Comparison of ENCODE assay signal across 8 cellular contexts in genomic region chr1:226739696-226740065, GRCh38. TPM values are rescaled to one million over a fixed set of nuclear protein-coding genes. Genes with fewer than 3 reads are reported as not detected.
A peak's percentile ranks its signal among the peaks of the same experiment; 100 is the strongest.
DNase-seq lines count a peak whose midpoint lies in the region; ATAC-seq, FAIRE-seq and TF ChIP-seq lines count a peak whose summit lies in the region.

No MANE protein-coding gene starts in this region.

- H3K27ac ChIP-seq in kidney (ENCODE audit: low read depth in 2 of 2, low read length in 2 of 2): peak overlapping the region; percentile 60 to 75
- H3K27ac ChIP-seq in testis: peak overlapping the region in 1 of 2 donors; percentile 80

- no peak for DNase-seq in activated CD8-positive, alpha-beta memory T cell treated with anti-CD3 and anti-CD28 coated beads, Interleukin-2, amount 10 ng/mL, durations not matched to agents 7 days and 5 days
- DNase-seq in activated CD8-positive, alpha-beta memory T cell treated with anti-CD3 and anti-CD28 coated beads for 24 hours: no peak
- no peak for DNase-seq in activated CD8-positive, alpha-beta T cell treated with anti-CD3 and anti-CD28 coated beads for 36 hours
- DNase-seq in kidney (no peak), testis (no peak), HuH-7 (ENCODE audit: low spot score) (no peak), Ammon's horn (ENCODE audit: low spot score) (no peak), NCI-H1436 (lab: John Stamatoyannopoulos, UW) (no peak)

- H3K4me3 ChIP-seq in kidney (ENCODE audit: low read length in 2 of 2) (peak overlapping the region; percentile 52 to 72), testis (peak overlapping the region; percentile 10 to 80)

- no peak for ATAC-seq in activated CD8-positive, alpha-beta memory T cell treated with anti-CD3 and anti-CD28 coated beads, Interleukin-2, amount 10 ng/mL, durations not matched to agents 7 days and 5 days
- ATAC-seq in activated CD8-positive, alpha-beta T cell treated with anti-CD3 and anti-CD28 coated beads for 36 hours: no peak

- peak overlapping the region; percentile 41 to 67 for H3K9ac ChIP-seq in kidney (ENCODE audit: low read length in 2 of 2)

- no peak for FAIRE-seq in kidney (lab: Jason Lieb, UNC)

- intact Hi-C loops in activated CD8-positive, alpha-beta T cell treated with anti-CD3 and anti-CD28 coated beads for 36 hours (cut with micrococcal nuclease): no loop called here
- intact Hi-C loops in kidney (cut with DNase I): no loop called here
- intact Hi-C loops in testis (cut with DNase I; ENCODE audit: low total_unique reads): loop anchor here (10.0 kb wide), 1 partner anchor 95 kb away; no protein-coding TSS in a partner anchor

- H3K4me3 Mint-ChIP-seq in activated CD8-positive, alpha-beta memory T cell treated with anti-CD3 and anti-CD28 coated beads, Interleukin-2, amount 10 ng/mL, durations not matched to agents 7 days and 5 days: peak overlapping the region; percentile 88
- peak overlapping the region; percentile 92 for H3K4me3 Mint-ChIP-seq in activated CD8-positive, alpha-beta T cell treated with anti-CD3 and anti-CD28 coated beads for 36 hours

- no peaks in the 10 kb centered on the region for H3K27me3 Mint-ChIP-seq in activated CD8-positive, alpha-beta memory T cell treated with anti-CD3 and anti-CD28 coated beads, Interleukin-2, amount 10 ng/mL, durations not matched to agents 7 days and 5 days
- H3K27me3 Mint-ChIP-seq in activated CD8-positive, alpha-beta T cell treated with anti-CD3 and anti-CD28 coated beads for 36 hours: no peaks in the 10 kb centered on the region

- peaks cover 33% of the 10 kb centered on the region for H3K4me1 Mint-ChIP-seq in activated CD8-positive, alpha-beta memory T cell treated with anti-CD3 and anti-CD28 coated beads, Interleukin-2, amount 10 ng/mL, durations not matched to agents 7 days and 5 days
- peaks cover 31% of the 10 kb centered on the region for H3K4me1 Mint-ChIP-seq in activated CD8-positive, alpha-beta T cell treated with anti-CD3 and anti-CD28 coated beads for 36 hours (ENCODE audit: low read depth)

- TF ChIP-seq CTCF in activated CD8-positive, alpha-beta T cell treated with anti-CD3 and anti-CD28 coated beads for 36 hours (IDR thresholded peaks at IDR 0.05): no peak
- TF ChIP-seq CTCF in kidney (IDR thresholded peaks at IDR 0.05; ENCODE audit: borderline replicate concordance, extremely low read depth, insufficient read depth): no peak
- no peak for TF ChIP-seq CTCF in testis (IDR thresholded peaks at IDR 0.05)

- WGBS in testis, 2 donors: 61 to 69% methylated on average over 3 of the region's 3 CpGs

- TF ChIP-seq POLR2A in testis (IDR thresholded peaks at IDR 0.05): no peak

- peaks cover 18% of the 10 kb centered on the region for H3K36me3 Mint-ChIP-seq in activated CD8-positive, alpha-beta memory T cell treated with anti-CD3 and anti-CD28 coated beads, Interleukin-2, amount 10 ng/mL, durations not matched to agents 7 days and 5 days
- H3K36me3 Mint-ChIP-seq in activated CD8-positive, alpha-beta T cell treated with anti-CD3 and anti-CD28 coated beads for 36 hours (ENCODE audit: low read depth): peaks cover 26% of the 10 kb centered on the region

- peak overlapping the region; percentile 94 for H3K27ac Mint-ChIP-seq in activated CD8-positive, alpha-beta memory T cell treated with anti-CD3 and anti-CD28 coated beads, Interleukin-2, amount 10 ng/mL, durations not matched to agents 7 days and 5 days
- peak overlapping the region; percentile 91 for H3K27ac Mint-ChIP-seq in activated CD8-positive, alpha-beta T cell treated with anti-CD3 and anti-CD28 coated beads for 36 hours

- H3K9me3 ChIP-seq in kidney (ENCODE audit: control insufficient read depth in 1 of 2, low read length in 2 of 2): peaks cover 0 to 3% of the 10 kb centered on the region in 2 donors
- no peaks in the 10 kb centered on the region for H3K9me3 ChIP-seq in testis

- H3K27me3 ChIP-seq in testis: no peaks in the 10 kb centered on the region

- CTCF ChIA-PET in activated CD8-positive, alpha-beta memory T cell treated with anti-CD3 and anti-CD28 coated beads, Interleukin-2, amount 10 ng/mL, durations not matched to agents 7 days and 5 days (lab: Charles Lee): interaction anchor here (0.7 to 3.2 kb wide), 11 partner anchors 16 to 113 kb away, joined by 3 to 9 read pairs (median 4); no protein-coding TSS in a partner anchor
- CTCF ChIA-PET in activated CD8-positive, alpha-beta T cell treated with anti-CD3 and anti-CD28 coated beads for 36 hours (lab: Charles Lee): interaction anchor here (0.9 to 2.6 kb wide), 10 partner anchors 10 to 106 kb away, joined by 3 to 10 read pairs (median 6); no protein-coding TSS in a partner anchor

- H3K4me1 ChIP-seq in kidney (ENCODE audit: control insufficient read depth in 1 of 2, insufficient read depth in 1 of 2, low read depth in 1 of 2, low read length in 2 of 2): peaks cover 16 to 18% of the 10 kb centered on the region in 2 donors
- peaks cover 20% of the 10 kb centered on the region for H3K4me1 ChIP-seq in testis

- H3K36me3 ChIP-seq in kidney (ENCODE audit: control insufficient read depth in 1 of 2, insufficient read depth in 2 of 2, low read length in 2 of 2) (no peaks in the 10 kb centered on the region), testis (ENCODE audit: low read depth, missing control alignments) (no peaks in the 10 kb centered on the region)

- H3K9me3 Mint-ChIP-seq in activated CD8-positive, alpha-beta memory T cell treated with anti-CD3 and anti-CD28 coated beads, Interleukin-2, amount 10 ng/mL, durations not matched to agents 7 days and 5 days (ENCODE audit: low read depth): no peaks in the 10 kb centered on the region
- peaks cover 3% of the 10 kb centered on the region for H3K9me3 Mint-ChIP-seq in activated CD8-positive, alpha-beta T cell treated with anti-CD3 and anti-CD28 coated beads for 36 hours

- POLR2A ChIA-PET in activated CD8-positive, alpha-beta T cell treated with anti-CD3 and anti-CD28 coated beads for 36 hours (lab: Charles Lee): interaction anchor here (0.7 to 2.2 kb wide), 11 partner anchors 20 to 87 kb away, joined by 3 to 6 read pairs (median 4); no protein-coding TSS in a partner anchor

RNA-seq across cellular contexts. Expression of gene ITPKB, which starts 0.6 kb away (rescaled TPM):
- total RNA-seq in activated CD8-positive, alpha-beta memory T cell treated with anti-CD3 and anti-CD28 coated beads, Interleukin-2, amount 10 ng/mL, durations not matched to agents 7 days and 5 days: 10 to 100 TPM; 40.9 to 43.4 TPM
- 10 to 100 TPM; 40.8 to 42.6 TPM for total RNA-seq in activated CD8-positive, alpha-beta T cell treated with anti-CD3 and anti-CD28 coated beads for 36 hours
- 39.3 TPM for total RNA-seq in kidney
- 20.2 TPM for polyA plus RNA-seq in kidney (ENCODE audit: insufficient read depth, low read depth, low replicate concordance)
- total RNA-seq in testis: 10 to 100 TPM; 13.5 to 18.0 TPM
- polyA plus RNA-seq in testis (ENCODE audit: insufficient read depth, low read depth, low replicate concordance): 11.4 TPM
